In the genomic region with DNA sequence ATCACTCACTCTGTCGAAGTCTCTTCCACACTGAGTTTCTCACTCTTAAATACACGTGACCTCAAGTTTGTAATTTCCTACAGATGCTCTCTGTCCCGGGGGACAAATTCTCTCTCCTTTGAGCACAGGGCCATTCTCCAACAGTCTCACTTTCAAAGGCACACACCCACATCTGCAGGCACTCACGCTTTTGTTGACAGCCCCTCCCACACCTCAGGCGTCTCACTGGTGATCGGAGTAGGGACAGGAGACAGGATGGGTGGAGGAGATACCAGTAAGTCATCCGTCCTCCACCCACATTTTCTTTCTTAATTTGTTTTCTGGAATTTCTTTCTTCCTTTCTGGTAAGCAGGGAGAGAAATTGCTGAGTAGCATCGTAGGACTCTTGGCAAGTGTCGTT, we compare ENCODE assay signal across 21 cellular contexts. TPM values are rescaled to one million over a fixed set of nuclear protein-coding genes. Genes with fewer than 3 reads are reported as not detected.
DNase-seq lines count a peak whose midpoint lies in the region; ATAC-seq, FAIRE-seq and TF ChIP-seq lines count a peak whose summit lies in the region.
"Had no signal": no experiment of that assay in that cellular context is flagged by ENCODE, and none has a peak within 500 bp of the region (broad histone marks: within the 10 kb centered on the region; RNA-seq: fewer than 3 reads in every experiment).

No MANE protein-coding gene starts in this region.

- ATAC-seq in mucosa of descending colon (no peak), HG03565 (IDR thresholded peaks at IDR 0.05; ENCODE audit: unreplicated experiment) (no peak), pancreas (no peak)
- ATAC-seq: CD8-positive, alpha-beta T cell; heart right ventricle; left lobe of liver; stimulated activated effector memory CD8-positive, alpha-beta T cell treated with anti-CD3 and anti-CD28 coated beads, Interleukin-12 subunit alpha, Interleukin-12 subunit beta, amount 100 ng/mL, for 72 hours had no signal

- intact Hi-C loops in mucosa of descending colon (cut with DNase I, micrococcal nuclease) (no loop called here), pancreas (cut with DNase I) (no loop called here)

- H3K27me3 ChIP-seq in ACC112 (ENCODE audit: insufficient read depth, low read length) (no peaks in the 10 kb centered on the region), pancreas (no peaks in the 10 kb centered on the region)
- H3K27me3 ChIP-seq: suprapubic skin, uterus had no signal

- H3K9me3 ChIP-seq in mucosa of descending colon (no peaks in the 10 kb centered on the region), pancreas (no peaks in the 10 kb centered on the region)
- H3K9me3 ChIP-seq: suprapubic skin, uterus had no signal

- DNase-seq in EH (ENCODE audit: low read depth): peak; percentile 24
- DNase-seq in NCI-H69 (lab: John Stamatoyannopoulos, UW): peak; percentile 60
- peak; percentile 78 for DNase-seq in left kidney (ENCODE audit: low read depth, low spot score)
- DNase-seq in NCI-H1436 (lab: John Stamatoyannopoulos, UW): no peak
- DNase-seq in mucosa of descending colon: no peak
- DNase-seq in pancreas: no peak
- DNase-seq: activated CD4-positive, alpha-beta T cell treated with anti-CD3 and anti-CD28 coated beads for 1 hour; activated naive CD8-positive, alpha-beta T cell treated with anti-CD3 and anti-CD28 coated beads for 36 hours; CD8-positive, alpha-beta T cell; heart right ventricle; MV-4-11; NCI-H2029 treated with DMSO at 0.1 percent for 48 hours; NCI-H774; uterus had no signal

- H3K4me1 ChIP-seq in ACC112 (ENCODE audit: control insufficient read depth, insufficient read depth, low read length, unreplicated experiment) (peaks cover 10% of the 10 kb centered on the region), mucosa of descending colon (ENCODE audit: low read depth) (no peaks in the 10 kb centered on the region), pancreas (no peaks in the 10 kb centered on the region)
- H3K4me1 ChIP-seq: heart right ventricle, suprapubic skin, uterus had no signal

- FAIRE-seq in pancreas (lab: Jason Lieb, UNC): no peak
- FAIRE-seq: GM12892 had no signal

- 29 to 36% methylated on average over 9 of the region's 9 CpGs for WGBS in pancreas, 2 donors

- TF ChIP-seq CTCF in mucosa of descending colon (IDR thresholded peaks at IDR 0.05) (no peak), pancreas (IDR thresholded peaks at IDR 0.05) (no peak)

- H3K79me2 ChIP-seq in ACC112 (ENCODE audit: control insufficient read depth, insufficient read depth, low read length, unreplicated experiment): no peaks in the 10 kb centered on the region

- peak overlapping the region; percentile 46; the same call in 1 of the 2 replicates for H3K27ac ChIP-seq in ACC112 (ENCODE audit: low read depth, low read length)
- H3K27ac ChIP-seq in pancreas: no peak overlapping the region
- H3K27ac ChIP-seq: heart right ventricle, KMS-11, suprapubic skin, uterus had no signal

- H3K36me3 ChIP-seq in ACC112 (ENCODE audit: insufficient read depth, low read length): no peaks in the 10 kb centered on the region
- H3K36me3 ChIP-seq in mucosa of descending colon (ENCODE audit: low read depth): no peaks in the 10 kb centered on the region
- H3K36me3 ChIP-seq in pancreas: no peaks in the 10 kb centered on the region
- H3K36me3 ChIP-seq: heart right ventricle, suprapubic skin, uterus had no signal

- peak overlapping the region; percentile 72 for H2AFZ ChIP-seq in ACC112 (ENCODE audit: low read length, unreplicated experiment)

- H3K4me3 ChIP-seq in ACC112 (ENCODE audit: low read depth, low read length) (peak overlapping the region; percentile 64), mucosa of descending colon (no peak overlapping the region), pancreas (no peak overlapping the region)
- H3K4me3 ChIP-seq: heart right ventricle, suprapubic skin, uterus had no signal

RNA-seq across cellular contexts. Expression of a gene that starts 40.6 kb away (rescaled TPM):
- total RNA-seq in mucosa of descending colon: 10 to 100 TPM in 1 of 3 donors, 1 to 10 TPM in 2; 5.1 to 25.5 (median 6.0) TPM
- under 1 TPM in 5 of 6 donors, not detected in 1; 0.03 to 0.58 (median 0.12) TPM for total RNA-seq in pancreas
- under 1 TPM; 0.27 to 0.31 TPM for polyA plus RNA-seq in pancreas
- total RNA-seq: activated naive CD8-positive, alpha-beta T cell treated with anti-CD3 and anti-CD28 coated beads for 36 hours; CD8-positive, alpha-beta T cell had no signal

Comparison
In these comparisons a context has a peak if more than half of its experiments do, and no peak if none do; other contexts are left out.
1. DNase-seq: peak in EH (single experiment), NCI-H69 (single experiment) and left kidney (single experiment); none in NCI-H1436 (single experiment), mucosa of descending colon (0 of 3) and pancreas (0 of 6).